Comparison of ENCODE assay signal across 1 cellular context in the genomic region with DNA sequence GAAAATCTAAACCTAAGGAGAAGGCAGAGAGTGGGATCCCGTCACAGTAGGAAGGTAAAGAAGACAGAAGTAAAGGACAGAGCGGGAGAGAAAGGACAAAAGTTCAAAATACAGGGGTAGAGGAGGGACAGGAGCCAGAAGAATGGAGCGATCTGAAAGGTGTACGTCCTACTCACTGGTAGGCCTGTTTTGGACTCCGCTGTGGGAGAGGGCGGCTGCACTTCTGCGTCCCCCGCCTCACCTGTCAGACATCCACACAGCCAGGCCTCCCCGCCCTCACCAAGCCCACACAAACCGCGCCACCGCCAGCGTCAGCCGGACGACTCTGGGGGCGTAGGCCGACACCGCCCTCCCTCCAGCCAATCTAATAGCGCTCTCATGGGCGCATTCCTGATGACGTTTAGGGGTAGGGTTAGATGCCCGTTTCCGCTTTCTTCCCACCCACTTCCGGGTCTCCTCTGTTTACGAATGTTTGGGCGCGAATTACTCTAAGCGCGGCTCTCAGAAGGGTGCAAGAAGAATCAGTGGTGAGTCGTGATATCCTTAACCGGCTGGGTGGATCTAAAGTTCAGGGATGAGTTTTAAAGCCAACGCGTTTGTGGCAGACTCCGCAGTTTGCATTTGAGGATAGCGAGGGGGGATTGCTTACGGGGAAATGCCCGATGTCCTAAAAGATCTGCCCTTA.
TF ChIP-seq lines count a peak whose summit lies in the region.

A gene with protein sequence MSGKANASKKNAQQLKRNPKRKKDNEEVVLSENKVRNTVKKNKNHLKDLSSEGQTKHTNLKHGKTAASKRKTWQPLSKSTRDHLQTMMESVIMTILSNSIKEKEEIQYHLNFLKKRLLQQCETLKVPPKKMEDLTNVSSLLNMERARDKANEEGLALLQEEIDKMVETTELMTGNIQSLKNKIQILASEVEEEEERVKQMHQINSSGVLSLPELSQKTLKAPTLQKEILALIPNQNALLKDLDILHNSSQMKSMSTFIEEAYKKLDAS (plus strand): TSS at position 444 of the 685 bp plus-strand sequence. CDS start 6,807 bp downstream, outside the sequence.
A gene (minus strand): TSS at position 327 of the 685 bp plus-strand sequence. CDS start 3,787 bp downstream, outside the sequence.

TF ChIP-seq in HCT116, 20 proteins besides CTCF, POLR2A, EP300 and RAD21 (continued from another document):
- TF ChIP-seq, protein P1, sequence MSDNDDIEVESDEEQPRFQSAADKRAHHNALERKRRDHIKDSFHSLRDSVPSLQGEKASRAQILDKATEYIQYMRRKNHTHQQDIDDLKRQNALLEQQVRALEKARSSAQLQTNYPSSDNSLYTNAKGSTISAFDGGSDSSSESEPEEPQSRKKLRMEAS (IDR thresholded peaks at IDR 0.05): peak; percentile 63; the same call in 1 of the 2 replicates
- TF ChIP-seq JUND (IDR thresholded peaks at IDR 0.05) (no peak), ELF1 (IDR thresholded peaks at IDR 0.05; ENCODE audit: borderline replicate concordance, low read depth) (peak; percentile 87), ZFX (IDR thresholded peaks at IDR 0.05) (no peak), CBX3 (IDR thresholded peaks at IDR 0.05; ENCODE audit: low read depth) (peak; percentile 80; the same call in 1 of the 2 replicates), SRF (IDR thresholded peaks at IDR 0.05; ENCODE audit: low read depth) (peak; percentile 95), FOSL1 (IDR thresholded peaks at IDR 0.05; ENCODE audit: low read depth) (no peak), SP1 (IDR thresholded peaks at IDR 0.05; ENCODE audit: low read depth) (peak; percentile 96), ZNF274 (IDR thresholded peaks at IDR 0.05; ENCODE audit: low read depth, low read length) (no peak)
- TF ChIP-seq, protein P2, sequence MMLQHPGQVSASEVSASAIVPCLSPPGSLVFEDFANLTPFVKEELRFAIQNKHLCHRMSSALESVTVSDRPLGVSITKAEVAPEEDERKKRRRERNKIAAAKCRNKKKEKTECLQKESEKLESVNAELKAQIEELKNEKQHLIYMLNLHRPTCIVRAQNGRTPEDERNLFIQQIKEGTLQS (IDR thresholded peaks at IDR 0.05): no peak
- TF ChIP-seq, protein P3, sequence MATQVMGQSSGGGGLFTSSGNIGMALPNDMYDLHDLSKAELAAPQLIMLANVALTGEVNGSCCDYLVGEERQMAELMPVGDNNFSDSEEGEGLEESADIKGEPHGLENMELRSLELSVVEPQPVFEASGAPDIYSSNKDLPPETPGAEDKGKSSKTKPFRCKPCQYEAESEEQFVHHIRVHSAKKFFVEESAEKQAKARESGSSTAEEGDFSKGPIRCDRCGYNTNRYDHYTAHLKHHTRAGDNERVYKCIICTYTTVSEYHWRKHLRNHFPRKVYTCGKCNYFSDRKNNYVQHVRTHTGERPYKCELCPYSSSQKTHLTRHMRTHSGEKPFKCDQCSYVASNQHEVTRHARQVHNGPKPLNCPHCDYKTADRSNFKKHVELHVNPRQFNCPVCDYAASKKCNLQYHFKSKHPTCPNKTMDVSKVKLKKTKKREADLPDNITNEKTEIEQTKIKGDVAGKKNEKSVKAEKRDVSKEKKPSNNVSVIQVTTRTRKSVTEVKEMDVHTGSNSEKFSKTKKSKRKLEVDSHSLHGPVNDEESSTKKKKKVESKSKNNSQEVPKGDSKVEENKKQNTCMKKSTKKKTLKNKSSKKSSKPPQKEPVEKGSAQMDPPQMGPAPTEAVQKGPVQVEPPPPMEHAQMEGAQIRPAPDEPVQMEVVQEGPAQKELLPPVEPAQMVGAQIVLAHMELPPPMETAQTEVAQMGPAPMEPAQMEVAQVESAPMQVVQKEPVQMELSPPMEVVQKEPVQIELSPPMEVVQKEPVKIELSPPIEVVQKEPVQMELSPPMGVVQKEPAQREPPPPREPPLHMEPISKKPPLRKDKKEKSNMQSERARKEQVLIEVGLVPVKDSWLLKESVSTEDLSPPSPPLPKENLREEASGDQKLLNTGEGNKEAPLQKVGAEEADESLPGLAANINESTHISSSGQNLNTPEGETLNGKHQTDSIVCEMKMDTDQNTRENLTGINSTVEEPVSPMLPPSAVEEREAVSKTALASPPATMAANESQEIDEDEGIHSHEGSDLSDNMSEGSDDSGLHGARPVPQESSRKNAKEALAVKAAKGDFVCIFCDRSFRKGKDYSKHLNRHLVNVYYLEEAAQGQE (IDR thresholded peaks at IDR 0.05; ENCODE audit: low read depth): no peak
